Comparison of ENCODE assay signal across 12 cellular contexts in the genomic region with DNA sequence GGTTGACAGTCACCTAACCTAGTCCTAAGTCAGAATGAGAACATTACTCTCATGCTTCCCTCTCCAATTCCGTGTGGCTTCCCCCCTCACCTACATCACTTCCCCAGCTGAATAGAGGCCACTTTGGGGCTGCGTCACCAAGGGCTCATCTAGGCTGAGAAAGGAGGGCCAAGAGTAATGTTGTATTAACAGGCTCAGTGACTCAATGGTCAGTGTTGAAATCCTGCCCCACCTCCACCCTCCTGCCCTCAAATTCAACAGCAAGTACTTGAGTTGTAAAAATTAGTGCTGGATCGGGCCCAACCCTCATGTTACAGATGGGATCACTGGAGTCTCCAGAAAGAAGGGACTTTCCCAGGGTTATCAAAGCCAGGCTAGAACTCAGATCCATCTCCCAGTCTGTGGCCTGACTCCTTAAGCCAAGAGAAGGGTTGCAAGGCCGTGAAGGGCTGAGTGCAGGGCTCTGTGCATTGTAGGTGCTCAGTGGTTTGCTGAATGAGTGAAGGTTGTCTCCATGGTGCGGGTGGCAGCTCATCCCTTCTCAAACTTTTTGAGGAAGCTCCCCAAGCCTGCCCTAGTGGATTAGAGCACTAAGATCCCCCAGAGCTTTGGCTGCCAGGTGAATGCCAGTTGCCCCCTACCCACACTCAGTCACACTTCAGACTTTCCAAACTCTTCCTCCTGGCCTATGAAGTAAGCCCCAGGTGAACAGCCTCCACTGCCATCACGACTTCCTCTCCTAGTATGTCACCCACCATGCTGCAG. TPM values are rescaled to one million over a fixed set of nuclear protein-coding genes. Genes with fewer than 3 reads are reported as not detected.
DNase-seq lines count a peak whose midpoint lies in the region; ATAC-seq, FAIRE-seq and TF ChIP-seq lines count a peak whose summit lies in the region.
"Had no signal": no experiment of that assay in that cellular context is flagged by ENCODE, and none has a peak within 500 bp of the region (broad histone marks: within the 10 kb centered on the region; RNA-seq: fewer than 3 reads in every experiment).

No MANE protein-coding gene starts in this region.

- H3K36me3 ChIP-seq in ACC112 (ENCODE audit: insufficient read depth, low read length) (no peaks in the 10 kb centered on the region), adrenal gland (replicated peaks in 1 of 2) (no peaks in the 10 kb centered on the region), lower lobe of right lung (no peaks in the 10 kb centered on the region), BE2C (no peaks in the 10 kb centered on the region)

- ATAC-seq in lower lobe of right lung, result peak; percentile 73 to 79
- ATAC-seq: left colon had no signal

- H2AFZ ChIP-seq in ACC112 (ENCODE audit: low read length, unreplicated experiment), result no peak overlapping the region

- H3K9me3 Mint-ChIP-seq in Calu3 (ENCODE audit: low read depth, unreplicated experiment), result no peaks in the 10 kb centered on the region
- H3K9me3 Mint-ChIP-seq: CD4-positive, CD25-positive, alpha-beta regulatory T cell had no signal

- no peak overlapping the region for H3K27ac Mint-ChIP-seq in Calu3 (ENCODE audit: unreplicated experiment)

- H3K9me3 ChIP-seq in adrenal gland (replicated peaks in 1 of 3), result no peaks in the 10 kb centered on the region
- H3K9me3 ChIP-seq in lower lobe of right lung, result no peaks in the 10 kb centered on the region
- H3K9me3 ChIP-seq in BE2C, result no peaks in the 10 kb centered on the region

- no peak for TF ChIP-seq CTCF in adrenal gland (IDR thresholded peaks at IDR 0.05)
- no peak for TF ChIP-seq CTCF in lower lobe of right lung (IDR thresholded peaks at IDR 0.05)
- no peak for TF ChIP-seq CTCF in BE2C (IDR thresholded peaks at IDR 0.05; ENCODE audit: low read depth, low read length)
- TF ChIP-seq CTCF in Calu3 (IDR thresholded peaks at IDR 0.05; ENCODE audit: unreplicated experiment), result no peak

- TF ChIP-seq POLR2A in adrenal gland (IDR thresholded peaks at IDR 0.05), result no peak

- peaks cover 19% of the 10 kb centered on the region for H3K27me3 Mint-ChIP-seq in Calu3 (ENCODE audit: unreplicated experiment)

- peaks cover 28% of the 10 kb centered on the region for H3K4me1 Mint-ChIP-seq in Calu3 (ENCODE audit: low read depth, unreplicated experiment)

- H3K4me3 ChIP-seq in ACC112 (ENCODE audit: low read depth, low read length) (no peak overlapping the region), adrenal gland (no peak overlapping the region), lower lobe of right lung (no peak overlapping the region), BE2C (ENCODE audit: low read depth, low read length) (no peak overlapping the region)

- no TSS peak for BruUV-seq in Calu3 (replicated peaks; lab: Mats Ljungman, UMichigan)

- WGBS in adrenal gland, 4 donors, result 58 to 85% (median 77%) methylated on average over 5 to 6 of the region's 6 CpGs

- H3K4me1 ChIP-seq in ACC112 (ENCODE audit: control insufficient read depth, insufficient read depth, low read length, unreplicated experiment) (peaks cover 32% of the 10 kb centered on the region), adrenal gland (replicated peaks in 1 of 2) (peaks cover 13 to 14% of the 10 kb centered on the region in 2 donors), lower lobe of right lung (peaks cover 40% of the 10 kb centered on the region), BE2C (0 out of 2 replicates have a peak, but pooled peaks cover 3% of the 10 kb centered on the region)

- FAIRE-seq in urothelium cell line (lab: Jason Lieb, UNC), result no peak

- CTCF ChIA-PET in Calu3 (lab: Charles Lee), result no interaction called here

- no peak overlapping the region for H3K4me3 Mint-ChIP-seq in Calu3 (ENCODE audit: low read depth, unreplicated experiment)

- intact Hi-C loops in adrenal gland (cut with DNase I), result no loop called here
- intact Hi-C loops in lower lobe of right lung (cut with DNase I), result no loop called here
- intact Hi-C loops in Calu3 (cut with micrococcal nuclease; ENCODE audit: unreplicated experiment), result no loop called here

- peaks cover 3% of the 10 kb centered on the region for H3K79me2 ChIP-seq in ACC112 (ENCODE audit: control insufficient read depth, insufficient read depth, low read length, unreplicated experiment)

- no peaks in the 10 kb centered on the region for H3K27me3 ChIP-seq in ACC112 (ENCODE audit: insufficient read depth, low read length)
- H3K27me3 ChIP-seq in adrenal gland, result no peaks in the 10 kb centered on the region
- peaks cover 17% of the 10 kb centered on the region for H3K27me3 ChIP-seq in lower lobe of right lung (ENCODE audit: low read depth)
- H3K27me3 ChIP-seq in BE2C, result peaks cover 7% of the 10 kb centered on the region; the same call in 1 of the 2 replicates

- peak; percentile 49 for DNase-seq in HPDE6-E6E7 (ENCODE audit: extremely low spot score)
- DNase-seq in adrenal gland, result peak in 6 of 7 donors; percentile 33 to 79 (median 63)
- DNase-seq in lower lobe of right lung, result peak; percentile 80
- DNase-seq in NCI-H187 treated with DMSO at 0.1 percent for 48 hours (lab: John Stamatoyannopoulos, UW), result no peak
- DNase-seq in BE2C, result no peak
- DNase-seq in urothelium cell line (ENCODE audit: low spot score), result no peak
- DNase-seq in Calu3, result no peak
- DNase-seq: activated effector memory CD4-positive, alpha-beta T cell treated with Interleukin-2 at 50 U/mL for 16 hours; CD4-positive, CD25-positive, alpha-beta regulatory T cell; left colon had no signal

- peaks cover 7% of the 10 kb centered on the region for H3K36me3 Mint-ChIP-seq in Calu3 (ENCODE audit: insufficient read depth, unreplicated experiment)
- H3K36me3 Mint-ChIP-seq: CD4-positive, CD25-positive, alpha-beta regulatory T cell had no signal

- peak overlapping the region; percentile 64 for H3K27ac ChIP-seq in ACC112 (ENCODE audit: low read depth, low read length)
- H3K27ac ChIP-seq in adrenal gland, result no peak overlapping the region
- H3K27ac ChIP-seq in lower lobe of right lung, result no peak overlapping the region
- H3K27ac ChIP-seq: VCaP had no signal

RNA-seq across cellular contexts. Expression of a gene that starts 3.2 kb away (rescaled TPM):
- total RNA-seq in adrenal gland (10 to 100 TPM in 3 of 8 donors, 1 to 10 TPM in 5; 2.1 to 24.0 (median 7.5) TPM), lower lobe of right lung (7.4 TPM), Calu3 (2022) (3.9 and 7.5 TPM in 2 replicates)
- 10 to 100 TPM in 1 of 3 donors, 1 to 10 TPM in 2; 2.6 to 79.2 (median 4.0) TPM for polyA plus RNA-seq in adrenal gland
- polyA plus RNA-seq in BE2C (2012; ENCODE audit: insufficient read depth, insufficient read length, low read depth), result 2.6 TPM

RNA-seq across cellular contexts. Expression of a gene that starts 43.2 kb away (rescaled TPM):
- total RNA-seq in adrenal gland (10 to 100 TPM; 16.5 to 38.5 (median 31.1) TPM), lower lobe of right lung (36.0 TPM), Calu3 (2022) (18.5 and 26.6 TPM in 2 replicates)
- 10 to 100 TPM; 10.9 to 27.0 (median 12.9) TPM for polyA plus RNA-seq in adrenal gland
- polyA plus RNA-seq in BE2C (2012; ENCODE audit: insufficient read depth, insufficient read length, low read depth), result 14.3 TPM

RNA-seq across cellular contexts. Expression of a gene that starts 54.2 kb away (rescaled TPM):
- under 1 TPM in 2 of 8 donors, not detected in 6; 0.11 to 0.14 TPM for total RNA-seq in adrenal gland
- polyA plus RNA-seq in adrenal gland, result under 1 TPM in 2 of 3 donors, not detected in 1; 0.16 to 0.34 TPM
- not detected for total RNA-seq in lower lobe of right lung
- not detected for polyA plus RNA-seq in BE2C (2012; ENCODE audit: insufficient read depth, insufficient read length, low read depth)
- not detected in 2 replicates for total RNA-seq in Calu3 (2022)
- total RNA-seq: CD4-positive, CD25-positive, alpha-beta regulatory T cell had no signal
- polyA plus RNA-seq: CD4-positive, CD25-positive, alpha-beta regulatory T cell had no signal

Comparison
In these comparisons a context has a peak if more than half of its experiments do, and no peak if none do; other contexts are left out.
1. DNase-seq: peak in HPDE6-E6E7 (single experiment), adrenal gland (6 of 7) and lower lobe of right lung (single experiment); none in NCI-H187 treated with DMSO at 0.1 percent for 48 hours (single experiment), BE2C (single experiment), urothelium cell line (single experiment) and Calu3 (single experiment).